In genomic region chr22:43378011-43378704, GRCh38 we compare ENCODE assay signal across 2 cellular contexts.
TF ChIP-seq lines count a peak whose summit lies in the region.

No MANE protein-coding gene starts in this region.

TF ChIP-seq in HCT116, 20 proteins besides CTCF, POLR2A, EP300 and RAD21:
- no peak for TF ChIP-seq CBX3 (IDR thresholded peaks at IDR 0.05; ENCODE audit: low read depth)
- TF ChIP-seq TCF7L2 (IDR thresholded peaks at IDR 0.05; ENCODE audit: borderline replicate concordance, extremely low read depth, insufficient read depth, insufficient read length) = peak; percentile 19

TF ChIP-seq in HepG2, 621 proteins besides CTCF, POLR2A, EP300 and RAD21 (continues in another document):
- no peak for TF ChIP-seq MYPOP (CRISPR knock-in tag; IDR thresholded peaks at IDR 0.05)
- no peak; the same call in 1 of the 2 replicates for TF ChIP-seq HDAC2 (CRISPR knock-in tag; IDR thresholded peaks at IDR 0.05)
- no peak for TF ChIP-seq ZKSCAN5 (CRISPR knock-in tag; IDR thresholded peaks at IDR 0.05)
- TF ChIP-seq ZNF350 (CRISPR knock-in tag; IDR thresholded peaks at IDR 0.05; ENCODE audit: borderline replicate concordance, low read depth) = no peak
- no peak for TF ChIP-seq ATM (IDR thresholded peaks at IDR 0.05; ENCODE audit: borderline replicate concordance)
- no peak for TF ChIP-seq PPARG (CRISPR knock-in tag; conservative IDR thresholded peaks at IDR 0.05)
- TF ChIP-seq FOXO4 (CRISPR knock-in tag; conservative IDR thresholded peaks at IDR 0.05) = no peak
- no peak for TF ChIP-seq REST (IDR thresholded peaks at IDR 0.05; ENCODE audit: borderline replicate concordance in 1 of 2, low read depth in 1 of 2, low read length in 2 of 2)
- TF ChIP-seq TBP (CRISPR knock-in tag; IDR thresholded peaks at IDR 0.05) = no peak
- peak; percentile 43; the same call in 1 of the 2 replicates for TF ChIP-seq HOXA3 (CRISPR knock-in tag; IDR thresholded peaks at IDR 0.05)
- no peak for TF ChIP-seq ZNF629 (CRISPR knock-in tag; conservative IDR thresholded peaks at IDR 0.05)
- no peak for TF ChIP-seq ZNF576 (CRISPR knock-in tag; IDR thresholded peaks at IDR 0.05)
- TF ChIP-seq ZNF281 (CRISPR knock-in tag; IDR thresholded peaks at IDR 0.05; ENCODE audit: borderline replicate concordance) = peak; percentile 47; the same call in 1 of the 2 replicates
- no peak for TF ChIP-seq EZH2 (conservative IDR thresholded peaks at IDR 0.05; ENCODE audit: low read depth, low read length)
- no peak for TF ChIP-seq MZF1 (CRISPR knock-in tag; IDR thresholded peaks at IDR 0.05; ENCODE audit: borderline replicate concordance)
- 0 out of 2 replicates have a peak, but pooled peaks have one; percentile 33 for TF ChIP-seq ZGPAT (CRISPR knock-in tag; IDR thresholded peaks at IDR 0.05)
- TF ChIP-seq SMAD3 (CRISPR knock-in tag; IDR thresholded peaks at IDR 0.05) = peak; percentile 75; the same call in 1 of the 2 replicates
- no peak for TF ChIP-seq ZBTB7A (CRISPR knock-in tag; IDR thresholded peaks at IDR 0.05)
- TF ChIP-seq NR0B2 (CRISPR knock-in tag; IDR thresholded peaks at IDR 0.05) = no peak
- no peak for TF ChIP-seq MXD3 (CRISPR knock-in tag; IDR thresholded peaks at IDR 0.05)
- TF ChIP-seq CENPT (CRISPR knock-in tag; IDR thresholded peaks at IDR 0.05; ENCODE audit: low read depth) = no peak
- no peak for TF ChIP-seq FOSL1 (CRISPR knock-in tag; IDR thresholded peaks at IDR 0.05; ENCODE audit: borderline replicate concordance)
- TF ChIP-seq ZNF225 (CRISPR knock-in tag; IDR thresholded peaks at IDR 0.05) = no peak
- no peak for TF ChIP-seq ZNF17 (CRISPR knock-in tag; IDR thresholded peaks at IDR 0.05)
- TF ChIP-seq TRIM22 (IDR thresholded peaks at IDR 0.05) = no peak
- TF ChIP-seq ZNF142 (CRISPR knock-in tag; IDR thresholded peaks at IDR 0.05) = no peak
- TF ChIP-seq GATAD1 (CRISPR knock-in tag; IDR thresholded peaks at IDR 0.05) = no peak
- peak; percentile 75 for TF ChIP-seq ZNF362 (CRISPR knock-in tag; IDR thresholded peaks at IDR 0.05; ENCODE audit: borderline replicate concordance)
- TF ChIP-seq SP5 (CRISPR knock-in tag; IDR thresholded peaks at IDR 0.05; ENCODE audit: borderline replicate concordance, low read depth) = no peak
- no peak for TF ChIP-seq ZNF672 (CRISPR knock-in tag; IDR thresholded peaks at IDR 0.05)
- TF ChIP-seq ZNF343 (CRISPR knock-in tag; IDR thresholded peaks at IDR 0.05) = no peak
- no peak for TF ChIP-seq E2F5 (CRISPR knock-in tag; conservative IDR thresholded peaks at IDR 0.05)
- TF ChIP-seq SMARCC2 (IDR thresholded peaks at IDR 0.05) = no peak
- TF ChIP-seq ARNT2 (CRISPR knock-in tag; IDR thresholded peaks at IDR 0.05; ENCODE audit: low read depth) = peak; percentile 49; the same call in 1 of the 2 replicates
- TF ChIP-seq FOXJ3 (CRISPR knock-in tag; IDR thresholded peaks at IDR 0.05; ENCODE audit: borderline replicate concordance) = peak; percentile 79; the same call in 1 of the 2 replicates
- TF ChIP-seq ZNF335 (CRISPR knock-in tag; IDR thresholded peaks at IDR 0.05) = 0 out of 2 replicates have a peak, but pooled peaks have one; percentile 25
- no peak for TF ChIP-seq SNAPC2 (CRISPR knock-in tag; IDR thresholded peaks at IDR 0.05)
